Comparison of ENCODE assay signal across 35 cellular contexts in the genomic region with DNA sequence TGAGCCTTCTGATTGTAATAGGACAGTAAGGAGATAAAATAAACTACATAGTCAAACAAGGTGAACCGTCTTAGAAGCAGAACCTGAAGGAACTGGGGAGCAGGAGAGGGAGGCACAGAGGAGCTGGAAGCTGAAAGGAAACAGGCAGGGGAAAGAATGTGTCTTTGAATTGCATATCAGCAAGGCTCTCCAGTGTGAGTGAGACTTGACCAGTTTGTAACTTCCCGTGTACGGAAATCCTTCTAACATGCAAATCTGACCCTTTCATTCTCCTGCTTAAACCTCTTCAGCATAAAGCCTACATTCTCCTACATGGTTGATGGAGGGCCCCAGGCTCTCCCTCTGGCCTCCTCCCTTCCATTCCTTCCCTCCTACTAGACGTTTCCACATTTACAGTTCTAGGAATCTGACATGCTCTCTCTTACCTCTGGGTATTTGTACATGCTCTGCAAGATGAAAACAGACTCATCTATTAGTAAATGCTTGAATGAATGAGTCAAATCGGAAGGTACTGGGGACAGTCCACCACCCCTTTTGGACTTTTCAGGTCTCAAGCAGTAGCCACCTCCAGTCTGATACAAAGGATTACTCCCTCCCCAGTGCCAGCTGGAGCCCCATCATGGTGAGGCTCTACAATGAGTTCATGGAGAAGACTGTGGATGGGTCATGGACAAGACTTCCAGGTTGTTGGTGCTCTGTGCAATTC. TPM values are rescaled to one million over a fixed set of nuclear protein-coding genes. Genes with fewer than 3 reads are reported as not detected.
A peak's percentile ranks its signal among the peaks of the same experiment; 100 is the strongest.
DNase-seq lines count a peak whose midpoint lies in the region; ATAC-seq, FAIRE-seq and TF ChIP-seq lines count a peak whose summit lies in the region.
"Had no signal": no experiment of that assay in that cellular context is flagged by ENCODE, and none has a peak within 500 bp of the region (broad histone marks: within the 10 kb centered on the region; RNA-seq: fewer than 3 reads in every experiment).

No MANE protein-coding gene starts in this region.

- peak; percentile 88 for FAIRE-seq in endothelial cell of umbilical vein (lab: Jason Lieb, UNC)
- FAIRE-seq: bronchial epithelial cell, keratinocyte had no signal

- H2AFZ ChIP-seq in Loucy (ENCODE audit: low read length) (no peak overlapping the region), endothelial cell of umbilical vein (ENCODE audit: low read depth, low read length) (peak overlapping the region; percentile 19), MM.1S (ENCODE audit: low read length) (no peak overlapping the region)

- peak overlapping the region; percentile 20 for H3K27ac ChIP-seq in cardiac muscle cell
- H3K27ac ChIP-seq in endothelial cell of umbilical vein (ENCODE audit: insufficient read depth, low read depth, low read length), result no peak overlapping the region
- H3K27ac ChIP-seq in MM.1S (ENCODE audit: low read length), result no peak overlapping the region
- H3K27ac ChIP-seq: epithelial cell of prostate, Peyer's patch, prostate gland, thyroid gland, vagina had no signal

- H3K4me3 ChIP-seq in cardiac muscle cell (no peak overlapping the region), Loucy (ENCODE audit: low read length, poor library complexity, severe bottlenecking) (no peak overlapping the region), endothelial cell of umbilical vein (replicated peaks in 1 of 3; ENCODE audit: insufficient read depth in 1 of 3, low read depth in 1 of 3, low read length in 3 of 3) (no peak overlapping the region), MM.1S (ENCODE audit: low read length) (no peak overlapping the region)
- H3K4me3 ChIP-seq: MG63, Peyer's patch, prostate gland, thyroid gland, vagina had no signal

- no peaks in the 10 kb centered on the region for H3K36me3 ChIP-seq in cardiac muscle cell
- H3K36me3 ChIP-seq in Loucy (ENCODE audit: insufficient read depth, low read length), result no peaks in the 10 kb centered on the region
- H3K36me3 ChIP-seq in endothelial cell of umbilical vein (ENCODE audit: control insufficient read depth in 2 of 2, extremely low read depth in 1 of 2, insufficient read depth in 2 of 2, low read length in 2 of 2), result no peaks in the 10 kb centered on the region
- H3K36me3 ChIP-seq in MM.1S (replicated peaks; ENCODE audit: insufficient read depth, low read length), result no peaks in the 10 kb centered on the region
- H3K36me3 ChIP-seq: MG63, Peyer's patch, prostate gland, thyroid gland, vagina had no signal

- TF ChIP-seq CTCF in cardiac muscle cell (IDR thresholded peaks at IDR 0.05; ENCODE audit: low read depth, low read length), result no peak
- TF ChIP-seq CTCF in Loucy (conservative IDR thresholded peaks at IDR 0.05; ENCODE audit: low read length), result no peak
- no peak for TF ChIP-seq CTCF in endothelial cell of umbilical vein (IDR thresholded peaks at IDR 0.05; ENCODE audit: extremely low read depth in 1 of 2, insufficient read depth in 1 of 2, low read depth in 1 of 2, low read length in 2 of 2)
- no peak for TF ChIP-seq CTCF in MM.1S (IDR thresholded peaks at IDR 0.05; ENCODE audit: low read length)

- H3K79me2 ChIP-seq in Loucy (ENCODE audit: insufficient read depth, low read length), result no peaks in the 10 kb centered on the region
- H3K79me2 ChIP-seq in endothelial cell of umbilical vein (ENCODE audit: control insufficient read depth, insufficient read depth, low read length), result no peaks in the 10 kb centered on the region
- H3K79me2 ChIP-seq in MM.1S (ENCODE audit: low read length), result no peaks in the 10 kb centered on the region

- no peak for TF ChIP-seq POLR2A in endothelial cell of umbilical vein (IDR thresholded peaks at IDR 0.05; ENCODE audit: low read depth, low read length)

- H4K20me1 ChIP-seq in Loucy (ENCODE audit: insufficient read depth, low read length, poor library complexity, severe bottlenecking), result no peaks in the 10 kb centered on the region
- H4K20me1 ChIP-seq in endothelial cell of umbilical vein (replicated peaks; ENCODE audit: control insufficient read depth, extremely low read depth, insufficient read depth, low read length), result no peaks in the 10 kb centered on the region
- no peaks in the 10 kb centered on the region for H4K20me1 ChIP-seq in MM.1S (ENCODE audit: insufficient read depth, low read length)

- H3K4me2 ChIP-seq in Loucy (ENCODE audit: low read depth, low read length, poor library complexity, severe bottlenecking), result no peak overlapping the region
- H3K4me2 ChIP-seq in endothelial cell of umbilical vein (ENCODE audit: insufficient read depth, low read length), result peak overlapping the region; percentile 38
- no peak overlapping the region for H3K4me2 ChIP-seq in MM.1S (ENCODE audit: low read depth, low read length)

- H3K9me3 ChIP-seq in cardiac muscle cell (ENCODE audit: low read depth), result no peaks in the 10 kb centered on the region
- no peaks in the 10 kb centered on the region for H3K9me3 ChIP-seq in Loucy (ENCODE audit: insufficient read depth, low read depth, low read length)
- H3K9me3 ChIP-seq in endothelial cell of umbilical vein (replicated peaks; ENCODE audit: control insufficient read depth, insufficient read depth, low read length), result no peaks in the 10 kb centered on the region
- H3K9me3 ChIP-seq in MM.1S (replicated peaks; ENCODE audit: insufficient read depth, low read length), result no peaks in the 10 kb centered on the region
- H3K9me3 ChIP-seq: MG63, Peyer's patch, prostate gland, thyroid gland, vagina had no signal

- no peaks in the 10 kb centered on the region for H3K9me1 ChIP-seq in endothelial cell of umbilical vein (replicated peaks; ENCODE audit: control insufficient read depth, extremely low read depth, insufficient read depth, low read length)

- no peak for ATAC-seq in Right ventricle myocardium superior (ENCODE audit: poor library complexity)
- ATAC-seq: sciatic nerve had no signal

- H3F3A ChIP-seq in Loucy (ENCODE audit: low read depth) (no peaks in the 10 kb centered on the region), MM.1S (ENCODE audit: insufficient read depth, low read length) (no peaks in the 10 kb centered on the region)

- CTCF ChIA-PET in endothelial cell of umbilical vein (lab: Charles Lee), result interaction anchor here (0.8 to 2.4 kb wide), 7 partner anchors 21 to 271 kb away, joined by 3 to 12 read pairs (median 4); no protein-coding TSS in a partner anchor

- POLR2A ChIA-PET in endothelial cell of umbilical vein (lab: Charles Lee), result interaction anchor here (0.7 kb wide), 1 partner anchor 300 kb away, joined by 3 read pairs; no protein-coding TSS in a partner anchor

- H3K9ac ChIP-seq in Loucy (ENCODE audit: low read depth, low read length, poor library complexity, severe bottlenecking), result peak overlapping the region; percentile 46
- no peak overlapping the region for H3K9ac ChIP-seq in endothelial cell of umbilical vein (replicated peaks; ENCODE audit: extremely low read depth, insufficient read depth, low read length)
- no peak overlapping the region for H3K9ac ChIP-seq in MM.1S (ENCODE audit: low read length)

- intact Hi-C loops in Right ventricle myocardium superior (cut with DNase I), result no loop called here
- intact Hi-C loops in endothelial cell of umbilical vein (cut with micrococcal nuclease), result no loop called here

- dilution Hi-C loops in endothelial cell of umbilical vein (cut with MboI; ENCODE audit: extremely low pct_ligation_motif_present, low sequenced_read_pairs), result no loop called here

- H3K27me3 ChIP-seq in cardiac muscle cell (no peaks in the 10 kb centered on the region), Loucy (ENCODE audit: insufficient read depth, low read length, poor library complexity, severe bottlenecking) (no peaks in the 10 kb centered on the region), endothelial cell of umbilical vein (ENCODE audit: control insufficient read depth in 2 of 2, insufficient read depth in 2 of 2, low read length in 2 of 2) (peaks cover 0 to 2% of the 10 kb centered on the region in 2 experiments), MM.1S (replicated peaks; ENCODE audit: insufficient read depth, low read length) (no peaks in the 10 kb centered on the region)
- H3K27me3 ChIP-seq: MG63, Peyer's patch, thyroid gland, vagina had no signal

- peaks cover 7% of the 10 kb centered on the region for H3K4me1 ChIP-seq in cardiac muscle cell (ENCODE audit: low read depth)
- peaks cover 16% of the 10 kb centered on the region for H3K4me1 ChIP-seq in Loucy (ENCODE audit: insufficient read depth, low read length, poor library complexity, severe bottlenecking)
- H3K4me1 ChIP-seq in endothelial cell of umbilical vein (ENCODE audit: control insufficient read depth, extremely low read depth, insufficient read depth, low read length), result peaks cover 13% of the 10 kb centered on the region
- H3K4me1 ChIP-seq in MM.1S (ENCODE audit: low read length), result no peaks in the 10 kb centered on the region
- H3K4me1 ChIP-seq: prostate gland, vagina had no signal

- H3K9me2 ChIP-seq in Loucy (replicated peaks; ENCODE audit: low read depth, low read length) (no peaks in the 10 kb centered on the region), MM.1S (replicated peaks; ENCODE audit: insufficient read depth, low read length) (no peaks in the 10 kb centered on the region)

- BruUV-seq in endothelial cell of umbilical vein (replicated peaks; lab: Mats Ljungman, UMichigan), result no TSS peak

- peak in 1 of 2 donors; percentile 44 for DNase-seq in cardiac muscle cell (ENCODE audit: low read depth in 1 of 2, low spot score in 1 of 2)
- no peak for DNase-seq in Right ventricle myocardium superior
- DNase-seq in endothelial cell of umbilical vein (ENCODE audit: low read depth, low spot score), result peak; percentile 68
- DNase-seq in pulmonary artery endothelial cell (ENCODE audit: low read depth, low spot score), result peak; percentile 27
- no peak for DNase-seq in SIG-M5 (lab: John Stamatoyannopoulos, UW)
- no peak for DNase-seq in NK-92 (lab: John Stamatoyannopoulos, UW; ENCODE audit: unreplicated experiment)
- DNase-seq in MM.1S, result no peak
- DNase-seq: activated CD4-positive, alpha-beta memory T cell treated with anti-CD3 and anti-CD28 coated beads, Interleukin-2, amount 10 ng/mL, durations not matched to agents 7 days and 5 days; activated CD4-positive, alpha-beta T cell treated with anti-CD3 and anti-CD28 coated beads for 1 hour; activated CD8-positive, alpha-beta memory T cell treated with anti-CD3 and anti-CD28 coated beads, Interleukin-2, amount 50 U/mL, for 4 hours; activated naive CD4-positive, alpha-beta T cell treated with anti-CD3 and anti-CD28 coated beads for 36 hours; amygdala; effector CD4-positive, alpha-beta T cell; KBM-7; MG63; midbrain; naive thymus-derived CD4-positive, alpha-beta T cell; NCI-H2029 treated with DMSO at 0.1 percent for 48 hours; NCI-H526; NK-92 treated with Interleukin-12 subunit alpha and Interleukin-12 subunit beta, amount 100 ng/mL, for 24 hours; nucleus accumbens; Peyer's patch; stimulated activated CD4-positive, alpha-beta T cell treated with anti-CD3 and anti-CD28 coated beads, Interleukin-4, amount 100 ng/mL, for 1 hour; thyroid gland had no signal

RNA-seq across cellular contexts. Expression of a gene that starts 6.1 kb away (rescaled TPM):
- total RNA-seq in cardiac muscle cell (29.6 and 31.0 TPM in 2 replicates), Right ventricle myocardium superior (14.4 TPM), endothelial cell of umbilical vein (16.0 and 20.0 TPM in 2 replicates), pulmonary artery endothelial cell (15.8 and 17.0 TPM in 2 replicates)
- polyA plus RNA-seq in cardiac muscle cell (21.3 and 29.1 TPM in 2 replicates), endothelial cell of umbilical vein (26.1 and 31.1 TPM in 2 replicates)
- 26.2 and 27.9 TPM in 2 replicates for polyA plus RNA-seq in endothelial cell of umbilical vein (2011; cell fraction: cytosol; rRNA removed)
- polyA plus RNA-seq in endothelial cell of umbilical vein (2011; cell fraction: nucleus; rRNA removed), result 30.5 and 31.6 TPM in 2 replicates
- polyA plus RNA-seq in endothelial cell of umbilical vein (2012), result 18.9 and 19.7 TPM in 2 replicates
- 30.7 and 33.5 TPM in 2 replicates for polyA minus RNA-seq in endothelial cell of umbilical vein
- polyA minus RNA-seq in endothelial cell of umbilical vein (2011; cell fraction: cytosol; rRNA and poly(A)+ RNA removed), result 25.1 TPM
- polyA minus RNA-seq in endothelial cell of umbilical vein (2011; cell fraction: nucleus; rRNA and poly(A)+ RNA removed), result 10.7 and 12.4 TPM in 2 replicates

RNA-seq across cellular contexts. Expression of a gene that starts 29.4 kb away (rescaled TPM):
- total RNA-seq in cardiac muscle cell, result 1,073 and 1,090 TPM in 2 replicates
- 329 and 344 TPM in 2 replicates for polyA plus RNA-seq in cardiac muscle cell
- 389 TPM for total RNA-seq in Right ventricle myocardium superior
- total RNA-seq in endothelial cell of umbilical vein, result 1,060 and 1,357 TPM in 2 replicates
- polyA plus RNA-seq in endothelial cell of umbilical vein, result 3,418 and 3,687 TPM in 2 replicates
- polyA plus RNA-seq in endothelial cell of umbilical vein (2011; cell fraction: cytosol; rRNA removed), result 3,181 and 3,202 TPM in 2 replicates
- 1,008 and 1,123 TPM in 2 replicates for polyA plus RNA-seq in endothelial cell of umbilical vein (2011; cell fraction: nucleus; rRNA removed)
- 1,635 and 1,641 TPM in 2 replicates for polyA plus RNA-seq in endothelial cell of umbilical vein (2012)
- 1,009 and 1,085 TPM in 2 replicates for polyA minus RNA-seq in endothelial cell of umbilical vein
- polyA minus RNA-seq in endothelial cell of umbilical vein (2011; cell fraction: cytosol; rRNA and poly(A)+ RNA removed), result 686 TPM
- 186 and 249 TPM in 2 replicates for polyA minus RNA-seq in endothelial cell of umbilical vein (2011; cell fraction: nucleus; rRNA and poly(A)+ RNA removed)
- total RNA-seq in pulmonary artery endothelial cell, result 1,160 and 1,412 TPM in 2 replicates

RNA-seq across cellular contexts. Expression of a gene that starts 47.6 kb away (rescaled TPM):
- not detected in 2 replicates for total RNA-seq in cardiac muscle cell
- not detected in 2 replicates for polyA plus RNA-seq in cardiac muscle cell
- not detected for total RNA-seq in Right ventricle myocardium superior
- not detected in 2 replicates for total RNA-seq in endothelial cell of umbilical vein
- polyA plus RNA-seq in endothelial cell of umbilical vein, result not detected in 2 replicates
- not detected in 2 replicates for polyA plus RNA-seq in endothelial cell of umbilical vein (2011; cell fraction: cytosol; rRNA removed)
- polyA plus RNA-seq in endothelial cell of umbilical vein (2011; cell fraction: nucleus; rRNA removed), result not detected in 2 replicates
- not detected in 2 replicates for polyA plus RNA-seq in endothelial cell of umbilical vein (2012)
- polyA minus RNA-seq in endothelial cell of umbilical vein, result not detected in 2 replicates
- not detected for polyA minus RNA-seq in endothelial cell of umbilical vein (2011; cell fraction: cytosol; rRNA and poly(A)+ RNA removed)
- not detected in 2 replicates for polyA minus RNA-seq in endothelial cell of umbilical vein (2011; cell fraction: nucleus; rRNA and poly(A)+ RNA removed)
- not detected in 2 replicates for total RNA-seq in pulmonary artery endothelial cell
- total RNA-seq: A172; activated naive CD4-positive, alpha-beta T cell treated with anti-CD3 and anti-CD28 coated beads for 36 hours; bronchial epithelial cell; glomerular endothelial cell; liver; Peyer's patch; prostate gland; sciatic nerve; thyroid gland; vagina had no signal
- polyA plus RNA-seq: CD14-positive monocyte; keratinocyte; liver; naive thymus-derived CD4-positive, alpha-beta T cell had no signal

Comparison
In these comparisons a context has a peak if more than half of its experiments do, and no peak if none do; other contexts are left out.
1. DNase-seq: peak in endothelial cell of umbilical vein (single experiment) and pulmonary artery endothelial cell (single experiment); none in Right ventricle myocardium superior (single experiment), SIG-M5 (single experiment), NK-92 (single experiment) and MM.1S (single experiment).